In genomic region chr17:57875109-57876022, GRCh38 we compare ENCODE assay signal across 8 cellular contexts. TPM values are rescaled to one million over a fixed set of nuclear protein-coding genes. Genes with fewer than 3 reads are reported as not detected.
DNase-seq lines count a peak whose midpoint lies in the region; ATAC-seq and TF ChIP-seq lines count a peak whose summit lies in the region.

No MANE protein-coding gene starts in this region.

- H3K4me1 ChIP-seq in BLaER1 (peaks cover 96% of the 10 kb centered on the region), left ventricle myocardium inferior (peaks cover 82% of the 10 kb centered on the region)
- H3K4me1 ChIP-seq in effector memory CD4-positive, alpha-beta T cell (ENCODE audit: control insufficient read depth, insufficient read depth, low read length, poor library complexity, severe bottlenecking) = peaks cover 10% of the 10 kb centered on the region

- H3K9me3 ChIP-seq in BLaER1 (no peaks in the 10 kb centered on the region), left ventricle myocardium inferior (replicated peaks) (no peaks in the 10 kb centered on the region)
- H3K9me3 ChIP-seq in effector memory CD4-positive, alpha-beta T cell (ENCODE audit: control insufficient read depth, low read length) = no peaks in the 10 kb centered on the region

- H3K4me3 ChIP-seq in BLaER1 = peak overlapping the region; percentile 55
- peak overlapping the region; percentile 54 for H3K4me3 ChIP-seq in left ventricle myocardium inferior
- H3K4me3 ChIP-seq in effector memory CD4-positive, alpha-beta T cell (ENCODE audit: insufficient read depth, low read depth, low read length, poor library complexity, severe bottlenecking) = no peak overlapping the region

- no peaks in the 10 kb centered on the region for H3K36me3 ChIP-seq in BLaER1
- H3K36me3 ChIP-seq in left ventricle myocardium inferior = peaks cover 52% of the 10 kb centered on the region
- H3K36me3 ChIP-seq in effector memory CD4-positive, alpha-beta T cell (ENCODE audit: control insufficient read depth, insufficient read depth, low read length) = no peaks in the 10 kb centered on the region

- TF ChIP-seq CTCF in left ventricle myocardium inferior (IDR thresholded peaks at IDR 0.05; ENCODE audit: borderline replicate concordance) = peak; percentile 53

- H3K27me3 ChIP-seq in BLaER1 (no peaks in the 10 kb centered on the region), left ventricle myocardium inferior (ENCODE audit: low read depth) (no peaks in the 10 kb centered on the region)
- H3K27me3 ChIP-seq in effector memory CD4-positive, alpha-beta T cell (replicated peaks; ENCODE audit: control insufficient read depth, insufficient read depth, low read length, poor library complexity, severe bottlenecking) = peaks cover 4% of the 10 kb centered on the region

- H3K9ac ChIP-seq in BLaER1 = peak overlapping the region; percentile 83

- ATAC-seq in GM19395 (IDR thresholded peaks at IDR 0.05; ENCODE audit: unreplicated experiment) = no peak
- no peak for ATAC-seq in GM18873 (IDR thresholded peaks at IDR 0.05; ENCODE audit: low FRiP score, unreplicated experiment)

- peak overlapping the region; percentile 96 for H3K4me2 ChIP-seq in BLaER1

- DNase-seq in LoVo (ENCODE audit: low spot score) = peak; percentile 75
- DNase-seq in amniotic stem cell (lab: John Stamatoyannopoulos, UW) = peak; percentile 90
- peak; percentile 76 for DNase-seq in left ventricle myocardium inferior
- peak; percentile 86 for DNase-seq in putamen (ENCODE audit: low spot score)
- no peak for DNase-seq in effector memory CD4-positive, alpha-beta T cell

- H4K20me1 ChIP-seq in BLaER1 = no peaks in the 10 kb centered on the region

- intact Hi-C loops in left ventricle myocardium inferior (cut with micrococcal nuclease) = no loop called here

- peak overlapping the region; percentile 99 for H3K27ac ChIP-seq in BLaER1
- peak overlapping the region; percentile 87 for H3K27ac ChIP-seq in left ventricle myocardium inferior (replicated peaks)
- no peak overlapping the region for H3K27ac ChIP-seq in effector memory CD4-positive, alpha-beta T cell (ENCODE audit: insufficient read depth, low read length, poor library complexity, severe bottlenecking)

RNA-seq across cellular contexts. Expression of gene MRPS23, which starts 25.5 kb away (rescaled TPM):
- 89.4 TPM for total RNA-seq in left ventricle myocardium inferior

Comparison
In these comparisons a context has a peak if more than half of its experiments do, and no peak if none do; other contexts are left out.
1. DNase-seq: peak in LoVo (single experiment), amniotic stem cell (single experiment), left ventricle myocardium inferior (single experiment) and putamen (single experiment); none in effector memory CD4-positive, alpha-beta T cell (0 of 3).